ENCODE assay signal across 27 cellular contexts in genomic region chr13:27541386-27541785, GRCh38.
"Had no signal": no experiment of that assay in that cellular context is flagged by ENCODE, and none has a peak within 500 bp of the region (broad histone marks: within the 10 kb centered on the region; RNA-seq: fewer than 3 reads in every experiment).

No MANE protein-coding gene starts in this region.

- H2AFZ ChIP-seq: hepatocyte, parathyroid adenoma had no signal

- DNase-seq: activated CD4-positive, alpha-beta T cell treated with anti-CD3 and anti-CD28 coated beads for 1 hour; activated CD8-positive, alpha-beta memory T cell treated with anti-CD3 and anti-CD28 coated beads for 24 hours; activated CD8-positive, alpha-beta memory T cell treated with anti-CD3 and anti-CD28 coated beads, Interleukin-2, amount 50 U/mL, for 4 hours; activated naive CD4-positive, alpha-beta T cell; activated T-cell treated with anti-CD3 and anti-CD28 coated beads, Interleukin-2, amount 50 U/mL, for 4 hours; amniotic stem cell; cortex of kidney; glutamatergic neuron; immature natural killer cell; kidney glomerular epithelial cell; left ventricle myocardium superior; mammary epithelial cell; right cardiac atrium; stimulated activated CD4-positive, alpha-beta T cell treated with anti-CD3 and anti-CD28 coated beads, Interleukin-15, amount 100 ng/mL, for 24 hours; stomach; T-helper 9 cell; trophoblast cell; uterus had no signal

- H3K27ac ChIP-seq: hepatocyte, neutrophil, parathyroid adenoma, skin epidermis, stomach, uterus had no signal

- H3K27me3 ChIP-seq: hepatocyte, neutrophil, stomach, uterus had no signal

- H3K27ac Mint-ChIP-seq: activated naive CD8-positive, alpha-beta T cell; activated T-helper 2 cell treated with anti-CD3 and anti-CD28 coated beads, Interferon-gamma antibody, Interleukin-2, Interleukin-4, amounts not matched to agents 10 μg/mL and 5 μg/mL and 100 μg/mL, durations not matched to agents 14 hours and 24 hours and 36 hours; immature natural killer cell; mesothelial cell of epicardium; natural killer cell treated with Interleukin-12 subunit alpha and Interleukin-12 subunit beta and Interleukin-15 and Interleukin-18, amount 100 ng/mL, for 72 hours; stimulated activated memory B cell treated with anti-CD40 and anti-IgM and Interleukin-4, amounts not matched to agents 10 μg/mL and 1 μg/mL and 100 μg/mL, for 72 hours had no signal

- H3K4me3 ChIP-seq: hepatocyte, skin epidermis, stomach, uterus had no signal

- H3K9me3 Mint-ChIP-seq: activated T-cell treated with anti-CD3 and anti-CD28 coated beads, Interleukin-2, amount 50 U/mL, for 4 hours; activated T-helper 2 cell treated with anti-CD3 and anti-CD28 coated beads, Interferon-gamma antibody, Interleukin-2, Interleukin-4, amounts not matched to agents 10 μg/mL and 5 μg/mL and 100 μg/mL, durations not matched to agents 14 hours and 24 hours and 36 hours; immature natural killer cell; mesothelial cell of epicardium; natural killer cell treated with Interleukin-12 subunit alpha and Interleukin-12 subunit beta and Interleukin-15 and Interleukin-18, amount 100 ng/mL, for 72 hours; stimulated activated memory B cell treated with anti-CD40 and anti-IgM and Interleukin-4, amounts not matched to agents 10 μg/mL and 1 μg/mL and 100 μg/mL, for 72 hours had no signal

- H3K4me1 Mint-ChIP-seq: mesothelial cell of epicardium; stimulated activated memory B cell treated with anti-CD40 and anti-IgM and Interleukin-4, amounts not matched to agents 10 μg/mL and 1 μg/mL and 100 μg/mL, for 72 hours had no signal

- ATAC-seq: activated T-cell treated with anti-CD3 and anti-CD28 coated beads, Interleukin-2, amount 50 U/mL, for 4 hours; left ventricle myocardium superior; natural killer cell treated with Interleukin-12 subunit alpha and Interleukin-12 subunit beta and Interleukin-15 and Interleukin-18, amount 100 ng/mL, for 72 hours; right cardiac atrium; stimulated activated memory B cell treated with anti-CD40 and anti-IgM and Interleukin-4, amounts not matched to agents 10 μg/mL and 1 μg/mL and 100 μg/mL, for 72 hours had no signal

- H3K9me3 ChIP-seq: neutrophil, stomach, uterus had no signal

- H3K4me3 Mint-ChIP-seq: activated naive CD8-positive, alpha-beta T cell; activated T-cell treated with anti-CD3 and anti-CD28 coated beads, Interleukin-2, amount 50 U/mL, for 4 hours; immature natural killer cell; mesothelial cell of epicardium; natural killer cell treated with Interleukin-12 subunit alpha and Interleukin-12 subunit beta and Interleukin-15 and Interleukin-18, amount 100 ng/mL, for 72 hours; stimulated activated memory B cell treated with anti-CD40 and anti-IgM and Interleukin-4, amounts not matched to agents 10 μg/mL and 1 μg/mL and 100 μg/mL, for 72 hours had no signal

- H3K36me3 Mint-ChIP-seq: natural killer cell treated with Interleukin-12 subunit alpha and Interleukin-12 subunit beta and Interleukin-15 and Interleukin-18, amount 100 ng/mL, for 72 hours had no signal

- H3K4me1 ChIP-seq: parathyroid adenoma, stomach, uterus had no signal

- H3K4me2 ChIP-seq: hepatocyte had no signal

- H3K27me3 Mint-ChIP-seq: activated naive CD8-positive, alpha-beta T cell; natural killer cell treated with Interleukin-12 subunit alpha and Interleukin-12 subunit beta and Interleukin-15 and Interleukin-18, amount 100 ng/mL, for 72 hours; stimulated activated memory B cell treated with anti-CD40 and anti-IgM and Interleukin-4, amounts not matched to agents 10 μg/mL and 1 μg/mL and 100 μg/mL, for 72 hours had no signal

- H3K9ac ChIP-seq: parathyroid adenoma had no signal

- H3K36me3 ChIP-seq: neutrophil, uterus had no signal
